Comparison of ENCODE assay signal across 8 cellular contexts in the genomic region with DNA sequence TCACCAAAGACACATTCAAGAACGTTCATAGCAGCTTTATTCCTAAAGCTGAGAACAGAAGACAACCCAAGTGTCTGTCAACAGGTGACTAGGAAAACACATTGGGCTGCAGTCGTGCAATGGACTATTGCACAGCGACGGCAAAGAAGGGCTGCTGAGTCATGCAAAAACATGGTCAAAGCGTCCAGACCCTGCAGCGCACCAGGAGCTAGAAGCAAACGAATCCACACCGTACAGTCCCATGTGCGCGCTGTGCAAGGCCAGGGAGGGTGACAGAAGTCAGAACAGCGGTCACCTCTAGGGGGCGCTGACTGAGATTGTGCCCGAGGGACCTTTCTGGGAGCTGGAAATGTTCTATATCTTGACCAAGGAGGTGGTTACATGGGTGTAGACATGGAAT.
DNase-seq lines count a peak whose midpoint lies in the region; ATAC-seq and TF ChIP-seq lines count a peak whose summit lies in the region.

No MANE protein-coding gene starts in this region.

- no peak overlapping the region for H3K4me3 Mint-ChIP-seq in activated CD8-positive, alpha-beta T cell treated with anti-CD3 and anti-CD28 coated beads for 36 hours
- H3K4me3 Mint-ChIP-seq in mesothelial cell of epicardium: no peak overlapping the region

- POLR2A ChIA-PET in activated CD8-positive, alpha-beta T cell treated with anti-CD3 and anti-CD28 coated beads for 36 hours (lab: Charles Lee): interaction anchor here (0.7 kb wide), 1 partner anchor 228 kb away, joined by 3 read pairs; no protein-coding TSS in a partner anchor

- H3K27me3 ChIP-seq in HAP-1 (ENCODE audit: low read depth): no peaks in the 10 kb centered on the region

- in situ Hi-C loops in HAP-1 (cut with MboI; ENCODE audit: low sequenced_read_pairs): no loop called here

- H3K4me1 Mint-ChIP-seq in activated CD8-positive, alpha-beta T cell treated with anti-CD3 and anti-CD28 coated beads for 36 hours (ENCODE audit: low read depth): no peaks in the 10 kb centered on the region
- H3K4me1 Mint-ChIP-seq in mesothelial cell of epicardium: no peaks in the 10 kb centered on the region

- no peaks in the 10 kb centered on the region for H3K9me3 Mint-ChIP-seq in activated CD8-positive, alpha-beta T cell treated with anti-CD3 and anti-CD28 coated beads for 36 hours
- no peaks in the 10 kb centered on the region for H3K9me3 Mint-ChIP-seq in mesothelial cell of epicardium

- H3K27me3 Mint-ChIP-seq in activated CD8-positive, alpha-beta T cell treated with anti-CD3 and anti-CD28 coated beads for 36 hours: peaks cover 1% of the 10 kb centered on the region
- peaks cover 12% of the 10 kb centered on the region for H3K27me3 Mint-ChIP-seq in mesothelial cell of epicardium (ENCODE audit: low read depth)

- H3K9me3 ChIP-seq in HAP-1: no peaks in the 10 kb centered on the region

- no peaks in the 10 kb centered on the region for H3K36me3 ChIP-seq in HAP-1 (replicated peaks)

- DNase-seq in COLO668 (lab: John Stamatoyannopoulos, UW; ENCODE audit: unreplicated experiment) (peak; percentile 29), HAP-1 (ENCODE audit: low spot score in 2 of 2) (peak; percentile 2 to 39), mesothelial cell of epicardium (ENCODE audit: low spot score in 2 of 2, unreplicated experiment in 2 of 2) (no peak), cerebellar nuclear complex (lab: John Stamatoyannopoulos, UW) (no peak), HPDE6-E6E7 (ENCODE audit: extremely low spot score) (no peak), NCI-H187 treated with DMSO at 0.1 percent for 48 hours (lab: John Stamatoyannopoulos, UW) (no peak), foreskin fibroblast (no peak)
- DNase-seq in activated CD8-positive, alpha-beta T cell treated with anti-CD3 and anti-CD28 coated beads for 36 hours: peak; percentile 43

- no peak for ATAC-seq in activated CD8-positive, alpha-beta T cell treated with anti-CD3 and anti-CD28 coated beads for 36 hours

- peak; percentile 39 for TF ChIP-seq CTCF in activated CD8-positive, alpha-beta T cell treated with anti-CD3 and anti-CD28 coated beads for 36 hours (IDR thresholded peaks at IDR 0.05)
- TF ChIP-seq CTCF in mesothelial cell of epicardium (IDR thresholded peaks at IDR 0.05; ENCODE audit: unreplicated experiment) (peak; percentile 48), foreskin fibroblast (IDR thresholded peaks at IDR 0.05; ENCODE audit: low read depth, low read length) (no peak)

- CTCF ChIA-PET in activated CD8-positive, alpha-beta T cell treated with anti-CD3 and anti-CD28 coated beads for 36 hours (lab: Charles Lee): interaction anchor here (0.6 to 1.5 kb wide), 7 partner anchors 9 to 29 kb away, joined by 3 to 5 read pairs (median 3); no protein-coding TSS in a partner anchor

- H3K27ac Mint-ChIP-seq in activated CD8-positive, alpha-beta T cell treated with anti-CD3 and anti-CD28 coated beads for 36 hours: no peak overlapping the region
- H3K27ac Mint-ChIP-seq in mesothelial cell of epicardium: no peak overlapping the region

- H3K4me3 ChIP-seq in HAP-1: no peak overlapping the region
- H3K4me3 ChIP-seq in foreskin fibroblast (ENCODE audit: low read depth in 1 of 2, low read length in 2 of 2): no peak overlapping the region

- intact Hi-C loops in activated CD8-positive, alpha-beta T cell treated with anti-CD3 and anti-CD28 coated beads for 36 hours (cut with micrococcal nuclease): no loop called here

- no peaks in the 10 kb centered on the region for H3K4me1 ChIP-seq in HAP-1

- H3K36me3 Mint-ChIP-seq in activated CD8-positive, alpha-beta T cell treated with anti-CD3 and anti-CD28 coated beads for 36 hours (ENCODE audit: low read depth): no peaks in the 10 kb centered on the region
- H3K36me3 Mint-ChIP-seq in mesothelial cell of epicardium: no peaks in the 10 kb centered on the region

Comparison
In these comparisons a context has a peak if more than half of its experiments do, and no peak if none do; other contexts are left out.
1. DNase-seq: peak in COLO668 (single experiment), HAP-1 (2 of 2) and activated CD8-positive, alpha-beta T cell treated with anti-CD3 and anti-CD28 coated beads for 36 hours (single experiment); none in mesothelial cell of epicardium (0 of 2), cerebellar nuclear complex (0 of 2), HPDE6-E6E7 (single experiment), NCI-H187 treated with DMSO at 0.1 percent for 48 hours (single experiment) and foreskin fibroblast (0 of 2).